In genomic region chr12:110561471-110562201, GRCh38 we compare ENCODE assay signal across 9 cellular contexts. TPM values are rescaled to one million over a fixed set of nuclear protein-coding genes. Genes with fewer than 3 reads are reported as not detected.
DNase-seq lines count a peak whose midpoint lies in the region; ATAC-seq and TF ChIP-seq lines count a peak whose summit lies in the region.
"Had no signal": no experiment of that assay in that cellular context is flagged by ENCODE, and none has a peak within 500 bp of the region (broad histone marks: within the 10 kb centered on the region; RNA-seq: fewer than 3 reads in every experiment).

No MANE protein-coding gene starts in this region.

- H3K9me3 Mint-ChIP-seq in activated T-cell treated with anti-CD3 and anti-CD28 coated beads, Interleukin-2, amount 50 U/mL, for 24 hours: peaks cover 5% of the 10 kb centered on the region
- H3K9me3 Mint-ChIP-seq in activated B cell treated with CpG ODN at 0.5 μM for 24 hours: peaks cover 3% of the 10 kb centered on the region

- peaks cover 81% of the 10 kb centered on the region for H3K4me1 Mint-ChIP-seq in activated T-cell treated with anti-CD3 and anti-CD28 coated beads, Interleukin-2, amount 50 U/mL, for 24 hours (ENCODE audit: low read depth)
- peaks cover 88% of the 10 kb centered on the region for H3K4me1 Mint-ChIP-seq in activated B cell treated with CpG ODN at 0.5 μM for 24 hours

- H3K4me3 Mint-ChIP-seq in activated T-cell treated with anti-CD3 and anti-CD28 coated beads, Interleukin-2, amount 50 U/mL, for 24 hours: peak overlapping the region; percentile 36
- peak overlapping the region; percentile 56 for H3K4me3 Mint-ChIP-seq in activated B cell treated with CpG ODN at 0.5 μM for 24 hours

- CTCF ChIA-PET in activated B cell treated with CpG ODN at 0.5 μM for 24 hours (lab: Charles Lee): interaction anchor here (0.8 to 3.9 kb wide), 3 partner anchors 10 to 93 kb away, joined by 3 to 15 read pairs (median 4); partner anchors contain the start of gene FAM216A

- no peak for DNase-seq in activated T-cell treated with anti-CD3 and anti-CD28 coated beads, Interleukin-2, amount 50 U/mL, for 24 hours
- no peak for DNase-seq in activated T-cell treated with anti-CD3 and anti-CD28 coated beads, Interleukin-2, amount 50 U/mL, for 1 hour
- DNase-seq in activated B cell treated with CpG ODN at 0.5 μM for 24 hours (no peak), Right ventricle myocardium superior (no peak), stromal cell of bone marrow (ENCODE audit: low read depth) (peak; percentile 25), NCI-H1930 (lab: John Stamatoyannopoulos, UW) (no peak)
- DNase-seq: NCI-H1105 had no signal

- intact Hi-C loops in activated B cell treated with CpG ODN at 0.5 μM for 24 hours (cut with micrococcal nuclease): loop anchor here (1.0 to 5.0 kb wide), 2 partner anchors 59 to 126 kb away; partner anchors contain the start of genes HVCN1, RAD9B and VPS29
- intact Hi-C loops in Right ventricle myocardium superior (cut with DNase I): no loop called here

- no peak for ATAC-seq in activated B cell treated with CpG ODN at 0.5 μM for 24 hours (ENCODE audit: low read depth)
- peak; percentile 14 for ATAC-seq in Right ventricle myocardium superior (ENCODE audit: poor library complexity)
- no peak for ATAC-seq in GM18517 (IDR thresholded peaks at IDR 0.05; ENCODE audit: unreplicated experiment)
- no peak for ATAC-seq in GM18520 (IDR thresholded peaks at IDR 0.05; ENCODE audit: unreplicated experiment)

- peaks cover 43% of the 10 kb centered on the region for H3K36me3 Mint-ChIP-seq in activated T-cell treated with anti-CD3 and anti-CD28 coated beads, Interleukin-2, amount 50 U/mL, for 24 hours (ENCODE audit: low read depth)
- peaks cover 16% of the 10 kb centered on the region for H3K36me3 Mint-ChIP-seq in activated B cell treated with CpG ODN at 0.5 μM for 24 hours (ENCODE audit: low read depth)

- no peak for TF ChIP-seq CTCF in activated B cell treated with CpG ODN at 0.5 μM for 24 hours (IDR thresholded peaks at IDR 0.05)

- peak overlapping the region; percentile 90 for H3K27ac Mint-ChIP-seq in activated T-cell treated with anti-CD3 and anti-CD28 coated beads, Interleukin-2, amount 50 U/mL, for 24 hours
- peak overlapping the region; percentile 81 for H3K27ac Mint-ChIP-seq in activated B cell treated with CpG ODN at 0.5 μM for 24 hours

- POLR2A ChIA-PET in activated B cell treated with CpG ODN at 0.5 μM for 24 hours (lab: Charles Lee): interaction anchor here (0.6 to 4.1 kb wide), 4 partner anchors 14 to 111 kb away, joined by 3 to 50 read pairs (median 10); partner anchors contain the start of gene ARPC3

- no peaks in the 10 kb centered on the region for H3K27me3 Mint-ChIP-seq in activated T-cell treated with anti-CD3 and anti-CD28 coated beads, Interleukin-2, amount 50 U/mL, for 24 hours
- no peaks in the 10 kb centered on the region for H3K27me3 Mint-ChIP-seq in activated B cell treated with CpG ODN at 0.5 μM for 24 hours

RNA-seq across cellular contexts. Expression of gene PPTC7, which starts 21.5 kb away (rescaled TPM):
- total RNA-seq in activated B cell treated with CpG ODN at 0.5 μM for 24 hours (34.5 and 40.8 TPM in 2 replicates), Right ventricle myocardium superior (98.3 TPM)

RNA-seq across cellular contexts. Expression of gene TCTN1, which starts 52.3 kb away (rescaled TPM):
- total RNA-seq in activated B cell treated with CpG ODN at 0.5 μM for 24 hours: 22.4 and 29.5 TPM in 2 replicates
- total RNA-seq in Right ventricle myocardium superior: 21.1 TPM

RNA-seq across cellular contexts. Expression of gene RAD9B, which starts 59.5 kb away (rescaled TPM):
- total RNA-seq in activated B cell treated with CpG ODN at 0.5 μM for 24 hours (1.2 and 1.3 TPM in 2 replicates), Right ventricle myocardium superior (0.67 TPM)

RNA-seq across cellular contexts. Expression of gene VPS29, which starts 59.7 kb away (rescaled TPM):
- total RNA-seq in activated B cell treated with CpG ODN at 0.5 μM for 24 hours (99.6 and 117 TPM in 2 replicates), Right ventricle myocardium superior (108 TPM)
